In the genomic region with DNA sequence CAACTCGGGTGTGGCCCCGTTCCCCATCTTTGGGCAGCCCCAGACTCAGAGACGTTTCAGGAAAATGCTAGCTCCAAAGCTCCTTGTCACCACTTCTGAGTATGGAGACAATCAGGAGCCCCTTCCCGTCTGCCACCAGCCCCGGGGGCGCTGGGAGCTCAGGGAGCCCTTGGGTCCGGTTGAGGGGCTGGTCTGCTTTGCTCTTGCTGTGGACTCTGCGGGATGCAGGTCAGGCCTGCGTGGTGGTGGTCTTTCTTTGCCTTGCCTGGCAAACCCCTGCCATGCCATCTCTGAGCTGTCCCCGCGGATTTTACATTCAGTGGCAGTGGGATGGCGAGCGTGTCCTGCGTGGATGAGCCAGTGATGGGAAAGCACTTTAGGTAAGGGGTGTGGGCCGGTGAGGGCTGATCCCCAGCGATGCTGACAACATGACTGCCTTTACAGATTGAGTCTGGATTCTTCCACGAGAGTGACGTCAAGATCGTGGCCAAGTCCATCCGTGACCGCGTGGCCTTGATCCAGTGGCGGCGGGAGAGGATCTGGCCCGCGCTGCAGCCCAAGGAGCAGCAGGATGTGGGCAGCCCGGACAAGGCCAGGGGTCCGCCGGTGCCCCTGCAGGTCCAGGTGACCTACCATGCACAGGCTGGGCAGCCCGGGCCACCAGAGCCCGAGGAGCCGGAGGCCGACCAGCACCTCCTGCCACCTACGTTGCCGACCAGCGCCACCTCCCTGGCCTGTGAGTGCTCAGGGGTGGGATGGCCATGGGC, we compare ENCODE assay signal across 21 cellular contexts.
"Had no signal": no experiment of that assay in that cellular context is flagged by ENCODE, and none has a peak within 500 bp of the region (broad histone marks: within the 10 kb centered on the region; RNA-seq: fewer than 3 reads in every experiment).

No MANE protein-coding gene starts in this region.

- H3K4me1 Mint-ChIP-seq: IgD-negative memory B cell had no signal

- H3K4me2 ChIP-seq: KMS-11 had no signal

- ATAC-seq: K562 had no signal

- H3K36me3 Mint-ChIP-seq: IgD-negative memory B cell had no signal

- H3K27me3 ChIP-seq: SJSA1 had no signal

- H3K27ac Mint-ChIP-seq: IgD-negative memory B cell had no signal

- H3K36me3 ChIP-seq: SJSA1 had no signal

- H3K27me3 Mint-ChIP-seq: IgD-negative memory B cell had no signal

- H3K27ac ChIP-seq: HL-60, KMS-11, RWPE1, SJSA1, SK-N-MC had no signal

- H3K9ac ChIP-seq: KMS-11 had no signal

- H3K4me3 ChIP-seq: K562, SJSA1, SK-N-MC had no signal

- H3K4me3 Mint-ChIP-seq: IgD-negative memory B cell had no signal

- DNase-seq: Kasumi-1, MM.1S, NCI-H1092 treated with DMSO at 0.1 percent for 48 hours, NCI-H1436, NCI-H187, NCI-H2029, NCI-H2081 treated with DMSO at 0.1 percent for 48 hours, NCI-H226, NCI-H446, NCI-H510A, NCI-H524 treated with DMSO at 0.1 percent for 48 hours, NCI-H69, NCI-H774, SIG-M5 had no signal

- H3K4me1 ChIP-seq: SJSA1 had no signal

- H3K9me3 Mint-ChIP-seq: IgD-negative memory B cell had no signal

- H3K9me3 ChIP-seq: SJSA1 had no signal
